2 cellular contexts compared by ENCODE assay signal in the genomic region with DNA sequence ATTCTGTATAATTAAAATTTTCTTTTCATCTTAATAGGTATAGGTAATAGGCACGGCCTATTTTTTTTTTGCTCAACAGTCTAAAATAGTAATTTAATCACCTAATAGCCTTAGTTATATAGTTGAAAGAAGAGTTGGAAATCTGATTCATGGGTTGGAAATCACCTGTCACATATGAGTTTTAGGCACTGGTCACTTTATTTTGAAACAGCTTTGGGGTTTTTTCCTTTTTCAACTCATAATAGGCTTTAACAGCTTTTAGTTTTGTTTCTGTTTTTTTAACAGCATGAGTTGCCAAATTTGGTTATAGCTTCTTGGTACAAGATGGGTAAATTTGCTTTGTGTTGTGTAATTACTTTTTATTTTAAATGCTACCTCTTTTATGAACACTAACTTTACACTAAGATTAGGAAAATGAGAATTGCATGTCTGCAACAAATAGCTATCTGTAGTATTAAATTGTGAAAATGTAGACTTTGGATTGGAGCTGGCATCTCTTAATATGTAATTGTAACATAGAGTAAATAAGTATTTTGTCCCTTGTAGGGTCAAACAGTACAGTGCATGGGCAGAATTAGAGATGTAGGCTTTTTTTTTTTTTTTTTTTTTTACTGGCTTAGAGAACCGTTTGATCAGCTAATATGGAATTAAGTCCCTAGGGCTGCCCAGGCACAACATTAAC.
TF ChIP-seq lines count a peak whose summit lies in the region.

No MANE protein-coding gene starts in this region.

TF ChIP-seq in liver, 16 proteins besides CTCF, POLR2A, EP300 and RAD21 (continued from another document):
- TF ChIP-seq REST (IDR thresholded peaks at IDR 0.05) (peak; percentile 77), JUND (IDR thresholded peaks at IDR 0.05) (peak in 1 of 2 donors; percentile 70), GABPA (IDR thresholded peaks at IDR 0.05 in 1 of 2, conservative IDR thresholded peaks at IDR 0.05 in 1 of 2) (no peak), RXRA (IDR thresholded peaks at IDR 0.05) (peak; percentile 69 to 77), YY1 (IDR thresholded peaks at IDR 0.05) (peak; percentile 64), ATF3 (IDR thresholded peaks at IDR 0.05) (peak; percentile 20), HNF4A (conservative IDR thresholded peaks at IDR 0.05) (peak; percentile 91 to 95), SP1 (IDR thresholded peaks at IDR 0.05) (peak; percentile 82), ZBTB33 (IDR thresholded peaks at IDR 0.05) (peak; percentile 80), HNF4G (IDR thresholded peaks at IDR 0.05) (peak; percentile 49)

TF ChIP-seq in HepG2, 621 proteins besides CTCF, POLR2A, EP300 and RAD21 (continued from another document):
- TF ChIP-seq, protein P1, sequence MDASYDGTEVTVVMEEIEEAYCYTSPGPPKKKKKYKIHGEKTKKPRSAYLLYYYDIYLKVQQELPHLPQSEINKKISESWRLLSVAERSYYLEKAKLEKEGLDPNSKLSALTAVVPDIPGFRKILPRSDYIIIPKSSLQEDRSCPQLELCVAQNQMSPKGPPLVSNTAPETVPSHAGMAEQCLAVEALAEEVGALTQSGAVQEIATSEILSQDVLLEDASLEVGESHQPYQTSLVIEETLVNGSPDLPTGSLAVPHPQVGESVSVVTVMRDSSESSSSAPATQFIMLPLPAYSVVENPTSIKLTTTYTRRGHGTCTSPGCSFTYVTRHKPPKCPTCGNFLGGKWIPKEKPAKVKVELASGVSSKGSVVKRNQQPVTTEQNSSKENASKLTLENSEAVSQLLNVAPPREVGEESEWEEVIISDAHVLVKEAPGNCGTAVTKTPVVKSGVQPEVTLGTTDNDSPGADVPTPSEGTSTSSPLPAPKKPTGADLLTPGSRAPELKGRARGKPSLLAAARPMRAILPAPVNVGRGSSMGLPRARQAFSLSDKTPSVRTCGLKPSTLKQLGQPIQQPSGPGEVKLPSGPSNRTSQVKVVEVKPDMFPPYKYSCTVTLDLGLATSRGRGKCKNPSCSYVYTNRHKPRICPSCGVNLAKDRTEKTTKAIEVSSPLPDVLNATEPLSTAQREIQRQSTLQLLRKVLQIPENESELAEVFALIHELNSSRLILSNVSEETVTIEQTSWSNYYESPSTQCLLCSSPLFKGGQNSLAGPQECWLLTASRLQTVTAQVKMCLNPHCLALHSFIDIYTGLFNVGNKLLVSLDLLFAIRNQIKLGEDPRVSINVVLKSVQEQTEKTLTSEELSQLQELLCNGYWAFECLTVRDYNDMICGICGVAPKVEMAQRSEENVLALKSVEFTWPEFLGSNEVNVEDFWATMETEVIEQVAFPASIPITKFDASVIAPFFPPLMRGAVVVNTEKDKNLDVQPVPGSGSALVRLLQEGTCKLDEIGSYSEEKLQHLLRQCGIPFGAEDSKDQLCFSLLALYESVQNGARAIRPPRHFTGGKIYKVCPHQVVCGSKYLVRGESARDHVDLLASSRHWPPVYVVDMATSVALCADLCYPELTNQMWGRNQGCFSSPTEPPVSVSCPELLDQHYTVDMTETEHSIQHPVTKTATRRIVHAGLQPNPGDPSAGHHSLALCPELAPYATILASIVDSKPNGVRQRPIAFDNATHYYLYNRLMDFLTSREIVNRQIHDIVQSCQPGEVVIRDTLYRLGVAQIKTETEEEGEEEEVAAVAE (CRISPR knock-in tag; IDR thresholded peaks at IDR 0.05; ENCODE audit: borderline replicate concordance) = no peak
- TF ChIP-seq DZIP1 (CRISPR knock-in tag; IDR thresholded peaks at IDR 0.05) (no peak), FUBP1 (CRISPR knock-in tag; IDR thresholded peaks at IDR 0.05; ENCODE audit: borderline replicate concordance) (no peak), TEAD2 (CRISPR knock-in tag; IDR thresholded peaks at IDR 0.05) (no peak), RORA (CRISPR knock-in tag; IDR thresholded peaks at IDR 0.05) (no peak), ZNF567 (CRISPR knock-in tag; IDR thresholded peaks at IDR 0.05; ENCODE audit: borderline replicate concordance) (no peak), AHDC1 (CRISPR knock-in tag; IDR thresholded peaks at IDR 0.05; ENCODE audit: borderline replicate concordance) (no peak), MXD4 (CRISPR knock-in tag; IDR thresholded peaks at IDR 0.05) (no peak)
- TF ChIP-seq, protein P2, sequence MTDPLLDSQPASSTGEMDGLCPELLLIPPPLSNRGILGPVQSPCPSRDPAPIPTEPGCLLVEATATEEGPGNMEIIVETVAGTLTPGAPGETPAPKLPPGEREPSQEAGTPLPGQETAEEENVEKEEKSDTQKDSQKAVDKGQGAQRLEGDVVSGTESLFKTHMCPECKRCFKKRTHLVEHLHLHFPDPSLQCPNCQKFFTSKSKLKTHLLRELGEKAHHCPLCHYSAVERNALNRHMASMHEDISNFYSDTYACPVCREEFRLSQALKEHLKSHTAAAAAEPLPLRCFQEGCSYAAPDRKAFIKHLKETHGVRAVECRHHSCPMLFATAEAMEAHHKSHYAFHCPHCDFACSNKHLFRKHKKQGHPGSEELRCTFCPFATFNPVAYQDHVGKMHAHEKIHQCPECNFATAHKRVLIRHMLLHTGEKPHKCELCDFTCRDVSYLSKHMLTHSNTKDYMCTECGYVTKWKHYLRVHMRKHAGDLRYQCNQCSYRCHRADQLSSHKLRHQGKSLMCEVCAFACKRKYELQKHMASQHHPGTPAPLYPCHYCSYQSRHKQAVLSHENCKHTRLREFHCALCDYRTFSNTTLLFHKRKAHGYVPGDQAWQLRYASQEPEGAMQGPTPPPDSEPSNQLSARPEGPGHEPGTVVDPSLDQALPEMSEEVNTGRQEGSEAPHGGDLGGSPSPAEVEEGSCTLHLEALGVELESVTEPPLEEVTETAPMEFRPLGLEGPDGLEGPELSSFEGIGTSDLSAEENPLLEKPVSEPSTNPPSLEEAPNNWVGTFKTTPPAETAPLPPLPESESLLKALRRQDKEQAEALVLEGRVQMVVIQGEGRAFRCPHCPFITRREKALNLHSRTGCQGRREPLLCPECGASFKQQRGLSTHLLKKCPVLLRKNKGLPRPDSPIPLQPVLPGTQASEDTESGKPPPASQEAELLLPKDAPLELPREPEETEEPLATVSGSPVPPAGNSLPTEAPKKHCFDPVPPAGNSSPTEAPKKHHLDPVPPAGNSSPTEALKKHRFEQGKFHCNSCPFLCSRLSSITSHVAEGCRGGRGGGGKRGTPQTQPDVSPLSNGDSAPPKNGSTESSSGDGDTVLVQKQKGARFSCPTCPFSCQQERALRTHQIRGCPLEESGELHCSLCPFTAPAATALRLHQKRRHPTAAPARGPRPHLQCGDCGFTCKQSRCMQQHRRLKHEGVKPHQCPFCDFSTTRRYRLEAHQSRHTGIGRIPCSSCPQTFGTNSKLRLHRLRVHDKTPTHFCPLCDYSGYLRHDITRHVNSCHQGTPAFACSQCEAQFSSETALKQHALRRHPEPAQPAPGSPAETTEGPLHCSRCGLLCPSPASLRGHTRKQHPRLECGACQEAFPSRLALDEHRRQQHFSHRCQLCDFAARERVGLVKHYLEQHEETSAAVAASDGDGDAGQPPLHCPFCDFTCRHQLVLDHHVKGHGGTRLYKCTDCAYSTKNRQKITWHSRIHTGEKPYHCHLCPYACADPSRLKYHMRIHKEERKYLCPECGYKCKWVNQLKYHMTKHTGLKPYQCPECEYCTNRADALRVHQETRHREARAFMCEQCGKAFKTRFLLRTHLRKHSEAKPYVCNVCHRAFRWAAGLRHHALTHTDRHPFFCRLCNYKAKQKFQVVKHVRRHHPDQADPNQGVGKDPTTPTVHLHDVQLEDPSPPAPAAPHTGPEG (CRISPR knock-in tag; IDR thresholded peaks at IDR 0.05) = no peak
- TF ChIP-seq, protein P3, sequence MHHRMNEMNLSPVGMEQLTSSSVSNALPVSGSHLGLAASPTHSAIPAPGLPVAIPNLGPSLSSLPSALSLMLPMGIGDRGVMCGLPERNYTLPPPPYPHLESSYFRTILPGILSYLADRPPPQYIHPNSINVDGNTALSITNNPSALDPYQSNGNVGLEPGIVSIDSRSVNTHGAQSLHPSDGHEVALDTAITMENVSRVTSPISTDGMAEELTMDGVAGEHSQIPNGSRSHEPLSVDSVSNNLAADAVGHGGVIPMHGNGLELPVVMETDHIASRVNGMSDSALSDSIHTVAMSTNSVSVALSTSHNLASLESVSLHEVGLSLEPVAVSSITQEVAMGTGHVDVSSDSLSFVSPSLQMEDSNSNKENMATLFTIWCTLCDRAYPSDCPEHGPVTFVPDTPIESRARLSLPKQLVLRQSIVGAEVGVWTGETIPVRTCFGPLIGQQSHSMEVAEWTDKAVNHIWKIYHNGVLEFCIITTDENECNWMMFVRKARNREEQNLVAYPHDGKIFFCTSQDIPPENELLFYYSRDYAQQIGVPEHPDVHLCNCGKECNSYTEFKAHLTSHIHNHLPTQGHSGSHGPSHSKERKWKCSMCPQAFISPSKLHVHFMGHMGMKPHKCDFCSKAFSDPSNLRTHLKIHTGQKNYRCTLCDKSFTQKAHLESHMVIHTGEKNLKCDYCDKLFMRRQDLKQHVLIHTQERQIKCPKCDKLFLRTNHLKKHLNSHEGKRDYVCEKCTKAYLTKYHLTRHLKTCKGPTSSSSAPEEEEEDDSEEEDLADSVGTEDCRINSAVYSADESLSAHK (CRISPR knock-in tag; IDR thresholded peaks at IDR 0.05; ENCODE audit: borderline replicate concordance) = no peak
- TF ChIP-seq, protein P4, sequence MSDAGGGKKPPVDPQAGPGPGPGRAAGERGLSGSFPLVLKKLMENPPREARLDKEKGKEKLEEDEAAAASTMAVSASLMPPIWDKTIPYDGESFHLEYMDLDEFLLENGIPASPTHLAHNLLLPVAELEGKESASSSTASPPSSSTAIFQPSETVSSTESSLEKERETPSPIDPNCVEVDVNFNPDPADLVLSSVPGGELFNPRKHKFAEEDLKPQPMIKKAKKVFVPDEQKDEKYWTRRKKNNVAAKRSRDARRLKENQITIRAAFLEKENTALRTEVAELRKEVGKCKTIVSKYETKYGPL (CRISPR knock-in tag; IDR thresholded peaks at IDR 0.05) = no peak
